Comparison of ENCODE assay signal across 9 cellular contexts in genomic region chr19:20616071-20616470, GRCh38. TPM values are rescaled to one million over a fixed set of nuclear protein-coding genes. Genes with fewer than 3 reads are reported as not detected.
"Had no signal": no experiment of that assay in that cellular context is flagged by ENCODE, and none has a peak within 500 bp of the region (broad histone marks: within the 10 kb centered on the region; RNA-seq: fewer than 3 reads in every experiment).

No MANE protein-coding gene starts in this region.

- DNase-seq: IMR-90, KBM-7, KG1 had no signal

- ATAC-seq: HepG2, K562 had no signal

- H3K27ac ChIP-seq: HL-60 had no signal

- H3K4me3 ChIP-seq: K562 had no signal

- FAIRE-seq: HepG2, HTR-8/SVneo, K562 had no signal

RNA-seq across cellular contexts. Expression of gene ZNF626, which starts 45.3 kb away (rescaled TPM):
- total RNA-seq: HT-29, HT1080 had no signal
